Comparison of ENCODE assay signal across 1 cellular context in genomic region chr5:56253924-56254323, GRCh38.
TF ChIP-seq lines count a peak whose summit lies in the region.

No MANE protein-coding gene starts in this region.

TF ChIP-seq in HepG2, 621 proteins besides CTCF, POLR2A, EP300 and RAD21 (continued from another document):
- peak; percentile 84 for TF ChIP-seq RFX5 (IDR thresholded peaks at IDR 0.05; ENCODE audit: low read depth, low read length)
